In genomic region chr13:101271681-101272245, GRCh38 we compare ENCODE assay signal across 27 cellular contexts.
"Had no signal": no experiment of that assay in that cellular context is flagged by ENCODE, and none has a peak within 500 bp of the region (broad histone marks: within the 10 kb centered on the region; RNA-seq: fewer than 3 reads in every experiment).

No MANE protein-coding gene starts in this region.

- H3K27ac Mint-ChIP-seq: activated CD4-positive, alpha-beta memory T cell treated with anti-CD3 and anti-CD28 coated beads, Interleukin-2, amount 10 ng/mL, durations not matched to agents 7 days and 5 days; activated CD4-positive, alpha-beta T cell treated with anti-CD3 and anti-CD28 coated beads, Interleukin-2, amount 10 ng/mL, durations not matched to agents 7 days and 5 days; activated naive CD4-positive, alpha-beta T cell treated with anti-CD3 and anti-CD28 coated beads for 36 hours; activated naive CD8-positive, alpha-beta T cell; activated T-helper 17 cell treated with anti-CD3 and anti-CD28 coated beads, Interleukin-2, amount 50 U/mL, for 72 hours; T-helper 17 cell had no signal

- H3K27me3 Mint-ChIP-seq: activated CD4-positive, alpha-beta memory T cell treated with anti-CD3 and anti-CD28 coated beads, Interleukin-2, amount 10 ng/mL, durations not matched to agents 7 days and 5 days; activated CD4-positive, alpha-beta T cell treated with anti-CD3 and anti-CD28 coated beads, Interleukin-2, amount 10 ng/mL, durations not matched to agents 7 days and 5 days; activated naive CD8-positive, alpha-beta T cell had no signal

- H3K27ac ChIP-seq: brain microvascular endothelial cell, VCaP had no signal

- H3K9me3 Mint-ChIP-seq: activated CD4-positive, alpha-beta memory T cell treated with anti-CD3 and anti-CD28 coated beads, Interleukin-2, amount 10 ng/mL, durations not matched to agents 7 days and 5 days; activated CD4-positive, alpha-beta T cell treated with anti-CD3 and anti-CD28 coated beads, Interleukin-2, amount 10 ng/mL, durations not matched to agents 7 days and 5 days; activated naive CD4-positive, alpha-beta T cell treated with anti-CD3 and anti-CD28 coated beads for 36 hours; activated T-helper 17 cell treated with anti-CD3 and anti-CD28 coated beads, Interleukin-2, amount 50 U/mL, for 72 hours had no signal

- H3K36me3 ChIP-seq: brain microvascular endothelial cell had no signal

- H3K36me3 Mint-ChIP-seq: activated naive CD8-positive, alpha-beta T cell had no signal

- H3K4me1 Mint-ChIP-seq: activated CD4-positive, alpha-beta T cell treated with anti-CD3 and anti-CD28 coated beads, Interleukin-2, amount 10 ng/mL, durations not matched to agents 7 days and 5 days; activated T-helper 17 cell treated with anti-CD3 and anti-CD28 coated beads, Interleukin-2, amount 50 U/mL, for 72 hours had no signal

- ATAC-seq: activated T-helper 17 cell treated with anti-CD3 and anti-CD28 coated beads, Interleukin-2, amount 50 U/mL, for 72 hours; PC-3; T-helper 17 cell had no signal

- FAIRE-seq: RCC 7860, TTC549 had no signal

- DNase-seq: activated CD4-positive, alpha-beta memory T cell treated with anti-CD3 and anti-CD28 coated beads, Interleukin-2, amount 10 ng/mL, durations not matched to agents 7 days and 5 days; activated CD4-positive, alpha-beta T cell treated with anti-CD3 and anti-CD28 coated beads, Interleukin-2, amount 10 ng/mL, durations not matched to agents 7 days and 5 days; activated CD4-positive, CD25-positive, alpha-beta regulatory T cell; activated gamma-delta T cell; activated naive CD4-positive, alpha-beta T cell treated with anti-CD3 and anti-CD28 coated beads for 36 hours; activated T-cell treated with anti-CD3 and anti-CD28 coated beads for 4 hours; activated T-cell treated with anti-CD3 and anti-CD28 coated beads, Interleukin-2, amount 50 U/mL, for 48 hours; amygdala; brain microvascular endothelial cell; cerebellar nuclear complex; Karpas-422; MM.1S; NCI-H1105; NCI-H1436; NCI-H187; NCI-H2081; NCI-H446; NCI-H524; PC-3; SHP77 treated with DMSO at 0.1 percent for 48 hours; T-helper 17 cell; T-helper 9 cell had no signal

- H3K4me3 Mint-ChIP-seq: activated CD4-positive, alpha-beta memory T cell treated with anti-CD3 and anti-CD28 coated beads, Interleukin-2, amount 10 ng/mL, durations not matched to agents 7 days and 5 days; activated CD4-positive, alpha-beta T cell treated with anti-CD3 and anti-CD28 coated beads, Interleukin-2, amount 10 ng/mL, durations not matched to agents 7 days and 5 days; activated naive CD4-positive, alpha-beta T cell treated with anti-CD3 and anti-CD28 coated beads for 36 hours; activated naive CD8-positive, alpha-beta T cell; activated T-helper 17 cell treated with anti-CD3 and anti-CD28 coated beads, Interleukin-2, amount 50 U/mL, for 72 hours; T-helper 17 cell had no signal

- H3K27me3 ChIP-seq: brain microvascular endothelial cell had no signal
